In genomic region chr3:37779289-37780152, GRCh38 we compare ENCODE assay signal across 8 cellular contexts.
DNase-seq lines count a peak whose midpoint lies in the region; ATAC-seq and TF ChIP-seq lines count a peak whose summit lies in the region.

No MANE protein-coding gene starts in this region.

- peak; percentile 74 to 88 (median 85) for TF ChIP-seq CTCF in ascending aorta (IDR thresholded peaks at IDR 0.05)

- H3K36me3 ChIP-seq in ascending aorta = peaks cover 18 to 19% of the 10 kb centered on the region in 2 donors

- H3K27me3 ChIP-seq in ascending aorta = no peaks in the 10 kb centered on the region
- H3K27me3 ChIP-seq in right cardiac atrium (ENCODE audit: control insufficient read depth, insufficient read depth) = no peaks in the 10 kb centered on the region

- peak overlapping the region in 1 of 2 donors; percentile 32 for H3K27ac ChIP-seq in ascending aorta
- H3K27ac ChIP-seq in right cardiac atrium (ENCODE audit: low read length) = no peak overlapping the region

- H3K4me3 ChIP-seq in ascending aorta = no peak overlapping the region
- H3K4me3 ChIP-seq in right cardiac atrium (ENCODE audit: low read length) = no peak overlapping the region
- no peak overlapping the region for H3K4me3 ChIP-seq in skeletal muscle cell (ENCODE audit: low read depth, low read length)

- DNase-seq in stimulated activated CD4-positive, alpha-beta T cell treated with anti-CD3 and anti-CD28 coated beads, Interleukin-1b, Interleukin-23, amount 100 ng/mL, for 48 hours = peak; percentile 6
- DNase-seq in stimulated activated CD4-positive, alpha-beta T cell treated with anti-CD3 and anti-CD28 coated beads, Interleukin-4, amount 100 ng/mL, for 1 hour = no peak
- DNase-seq in NCI-H446 treated with DMSO at 0.1 percent for 48 hours (lab: John Stamatoyannopoulos, UW) (peak; percentile 33), ascending aorta (ENCODE audit: low spot score in 2 of 2) (no peak), right cardiac atrium (no peak), skeletal muscle cell (ENCODE audit: low read depth) (peak; percentile 55)

- ATAC-seq in HG03159 (IDR thresholded peaks at IDR 0.05; ENCODE audit: unreplicated experiment) (peak; percentile 67), right cardiac atrium (peak; percentile 78 to 85), GM18519 (IDR thresholded peaks at IDR 0.05; ENCODE audit: low FRiP score, unreplicated experiment) (no peak)

- 57% methylated on average over 10 of the region's 10 CpGs for WGBS in right cardiac atrium

- intact Hi-C loops in ascending aorta (cut with DNase I) (loop anchor here (5.0 to 10.0 kb wide), 2 partner anchors 242 to 455 kb away; no protein-coding TSS in a partner anchor), right cardiac atrium (cut with DNase I) (no loop called here)

- peaks cover 0 to 10% of the 10 kb centered on the region in 2 donors for H3K4me1 ChIP-seq in ascending aorta
- no peaks in the 10 kb centered on the region for H3K4me1 ChIP-seq in right cardiac atrium (ENCODE audit: control insufficient read depth, insufficient read depth, low read length)

- H3K9me3 ChIP-seq in ascending aorta (no peaks in the 10 kb centered on the region), right cardiac atrium (ENCODE audit: control insufficient read depth, low read length) (no peaks in the 10 kb centered on the region)

Comparison
In these comparisons a context has a peak if more than half of its experiments do, and no peak if none do; other contexts are left out.
1. DNase-seq: peak in stimulated activated CD4-positive, alpha-beta T cell treated with anti-CD3 and anti-CD28 coated beads, Interleukin-1b, Interleukin-23, amount 100 ng/mL, for 48 hours (single experiment), NCI-H446 treated with DMSO at 0.1 percent for 48 hours (single experiment) and skeletal muscle cell (single experiment); none in stimulated activated CD4-positive, alpha-beta T cell treated with anti-CD3 and anti-CD28 coated beads, Interleukin-4, amount 100 ng/mL, for 1 hour (single experiment), ascending aorta (0 of 2) and right cardiac atrium (0 of 3).